15 cellular contexts compared by ENCODE assay signal in genomic region chr2:3205845-3206244, GRCh38.
A peak's percentile ranks its signal among the peaks of the same experiment; 100 is the strongest.
DNase-seq lines count a peak whose midpoint lies in the region; TF ChIP-seq lines count a peak whose summit lies in the region.
"Had no signal": no experiment of that assay in that cellular context is flagged by ENCODE, and none has a peak within 500 bp of the region (broad histone marks: within the 10 kb centered on the region; RNA-seq: fewer than 3 reads in every experiment).

No MANE protein-coding gene starts in this region.

- no peak overlapping the region for H3K9ac ChIP-seq in BLaER1
- H3K9ac ChIP-seq: GM23248 had no signal

- intact Hi-C loops in ovary (cut with DNase I) (no loop called here), A673 (cut with micrococcal nuclease; ENCODE audit: unreplicated experiment) (no loop called here)

- DNase-seq in activated naive CD4-positive, alpha-beta T cell treated with anti-CD3 and anti-CD28 coated beads, Interleukin-2, amount 10 ng/mL, durations not matched to agents 7 days and 5 days: no peak
- no peak for DNase-seq in activated naive CD4-positive, alpha-beta T cell treated with anti-CD3 and anti-CD28 coated beads, Interleukin-2, amount 50 U/mL, for 16 hours
- DNase-seq in WERI-Rb-1: no peak
- DNase-seq in mesenteric fat pad (ENCODE audit: low spot score): peak; percentile 22
- DNase-seq in ovary: no peak
- DNase-seq in A673 (ENCODE audit: low spot score): no peak
- no peak for DNase-seq in NCI-H526 (lab: John Stamatoyannopoulos, UW)
- DNase-seq: BE2C; Caco-2; CD8-positive, alpha-beta memory T cell; DMS53; GF-D8; GM23248; IMR-90 had no signal

- CTCF ChIA-PET in activated naive CD4-positive, alpha-beta T cell treated with anti-CD3 and anti-CD28 coated beads, Interleukin-2, amount 10 ng/mL, durations not matched to agents 7 days and 5 days (lab: Charles Lee): interaction anchor here (1.5 kb wide), 1 partner anchor 9 kb away, joined by 4 read pairs; no protein-coding TSS in a partner anchor
- CTCF ChIA-PET in A673 (lab: Charles Lee): no interaction called here

- no peaks in the 10 kb centered on the region for H3K9me3 Mint-ChIP-seq in activated naive CD4-positive, alpha-beta T cell treated with anti-CD3 and anti-CD28 coated beads, Interleukin-2, amount 10 ng/mL, durations not matched to agents 7 days and 5 days
- H3K9me3 Mint-ChIP-seq: CD8-positive, alpha-beta memory T cell had no signal

- peak overlapping the region; percentile 38 for H3K27ac Mint-ChIP-seq in activated naive CD4-positive, alpha-beta T cell treated with anti-CD3 and anti-CD28 coated beads, Interleukin-2, amount 10 ng/mL, durations not matched to agents 7 days and 5 days

- H3K36me3 Mint-ChIP-seq in activated naive CD4-positive, alpha-beta T cell treated with anti-CD3 and anti-CD28 coated beads, Interleukin-2, amount 10 ng/mL, durations not matched to agents 7 days and 5 days: peaks cover 2% of the 10 kb centered on the region

- POLR2A ChIA-PET in A673 (lab: Charles Lee; ENCODE audit: low non-redundant PET): no interaction called here

- H3K27me3 ChIP-seq in BLaER1: no peaks in the 10 kb centered on the region
- H3K27me3 ChIP-seq in WERI-Rb-1 (ENCODE audit: insufficient read depth, low read depth, severe bottlenecking): no peaks in the 10 kb centered on the region
- no peaks in the 10 kb centered on the region for H3K27me3 ChIP-seq in ovary
- no peaks in the 10 kb centered on the region for H3K27me3 ChIP-seq in A673 (replicated peaks; ENCODE audit: insufficient read depth, low read depth, low read length, poor library complexity)
- H3K27me3 ChIP-seq: BE2C had no signal

- no peaks in the 10 kb centered on the region for H3K27me3 Mint-ChIP-seq in activated naive CD4-positive, alpha-beta T cell treated with anti-CD3 and anti-CD28 coated beads, Interleukin-2, amount 10 ng/mL, durations not matched to agents 7 days and 5 days
- H3K27me3 Mint-ChIP-seq: CD8-positive, alpha-beta memory T cell had no signal

- H3K27ac ChIP-seq in BLaER1 (peak overlapping the region; percentile 59; the same call in 1 of the 2 replicates), WERI-Rb-1 (no peak overlapping the region), ovary (no peak overlapping the region), A673 (ENCODE audit: low read depth, low read length, poor library complexity, severe bottlenecking) (no peak overlapping the region)
- H3K27ac ChIP-seq: GM23248 had no signal

- H4K20me1 ChIP-seq in BLaER1: no peaks in the 10 kb centered on the region

- TF ChIP-seq EP300 in ovary (IDR thresholded peaks at IDR 0.05): no peak

- no peak overlapping the region for H3K4me3 Mint-ChIP-seq in activated naive CD4-positive, alpha-beta T cell treated with anti-CD3 and anti-CD28 coated beads, Interleukin-2, amount 10 ng/mL, durations not matched to agents 7 days and 5 days
- H3K4me3 Mint-ChIP-seq: CD8-positive, alpha-beta memory T cell had no signal

- H3K4me3 ChIP-seq in BLaER1 (no peak overlapping the region), WERI-Rb-1 (ENCODE audit: low read depth, low read length) (no peak overlapping the region), ovary (no peak overlapping the region), A673 (ENCODE audit: low read depth, low read length, poor library complexity, severe bottlenecking) (no peak overlapping the region)
- H3K4me3 ChIP-seq: GM23248 had no signal

- TF ChIP-seq POLR2A in ovary (IDR thresholded peaks at IDR 0.05): no peak

- peaks cover 64% of the 10 kb centered on the region for H3K4me1 ChIP-seq in BLaER1
- H3K4me1 ChIP-seq in ovary (ENCODE audit: insufficient read depth): no peaks in the 10 kb centered on the region
- peaks cover 10% of the 10 kb centered on the region for H3K4me1 ChIP-seq in A673 (ENCODE audit: insufficient read depth, low read length, poor library complexity, severe bottlenecking)
- H3K4me1 ChIP-seq: BE2C had no signal

- 96 to 98% (median 97%) methylated on average over 4 of the region's 4 CpGs for WGBS in ovary, 3 donors

- peaks cover 6% of the 10 kb centered on the region for H3K9me3 ChIP-seq in BLaER1
- no peaks in the 10 kb centered on the region for H3K9me3 ChIP-seq in WERI-Rb-1 (ENCODE audit: severe bottlenecking)
- H3K9me3 ChIP-seq in ovary: no peaks in the 10 kb centered on the region
- H3K9me3 ChIP-seq in A673 (ENCODE audit: low read depth, low read length, poor library complexity, severe bottlenecking): no peaks in the 10 kb centered on the region
- H3K9me3 ChIP-seq: BE2C, Caco-2 had no signal

- 0 out of 2 replicates have a peak, but pooled peaks have one; percentile 4 for TF ChIP-seq CTCF in WERI-Rb-1 (IDR thresholded peaks at IDR 0.05; ENCODE audit: low read depth, low read length)
- TF ChIP-seq CTCF in ovary (IDR thresholded peaks at IDR 0.05): no peak
- TF ChIP-seq CTCF in A673 (conservative IDR thresholded peaks at IDR 0.05; ENCODE audit: low read depth, low read length): no peak

- no peaks in the 10 kb centered on the region for H3K4me1 Mint-ChIP-seq in activated naive CD4-positive, alpha-beta T cell treated with anti-CD3 and anti-CD28 coated beads, Interleukin-2, amount 10 ng/mL, durations not matched to agents 7 days and 5 days

- peaks cover 42% of the 10 kb centered on the region for H3K36me3 ChIP-seq in BLaER1
- H3K36me3 ChIP-seq in WERI-Rb-1: peaks cover 3% of the 10 kb centered on the region; the same call in 1 of the 2 replicates
- H3K36me3 ChIP-seq in ovary: no peaks in the 10 kb centered on the region
- no peaks in the 10 kb centered on the region for H3K36me3 ChIP-seq in A673 (ENCODE audit: insufficient read depth, low read length, poor library complexity, severe bottlenecking)

- H3K4me2 ChIP-seq in BLaER1: peak overlapping the region; percentile 74

- BruUV-seq in A673 (replicated peaks; lab: Mats Ljungman, UMichigan): no TSS peak
